ENCODE assay signal across 17 cellular contexts in the genomic region with DNA sequence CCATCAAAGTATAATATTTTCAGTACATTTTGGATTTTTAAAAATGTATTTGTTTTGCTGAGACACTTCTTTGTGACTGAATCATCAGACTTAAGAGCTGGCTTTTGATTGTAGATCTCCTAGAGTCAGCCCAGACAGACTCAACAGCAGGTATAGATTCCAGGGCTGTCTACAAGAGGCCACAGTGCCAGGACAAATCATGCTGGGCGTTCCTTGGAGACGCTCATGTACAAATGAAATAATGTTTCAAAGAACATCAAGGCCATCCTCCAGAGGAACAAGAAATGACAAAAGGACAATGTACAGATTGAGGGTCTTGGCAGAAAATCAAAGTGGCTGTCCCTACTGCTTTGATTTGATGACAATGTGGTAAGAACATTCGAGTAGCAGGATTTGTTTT.
"Had no signal": no experiment of that assay in that cellular context is flagged by ENCODE, and none has a peak within 500 bp of the region (broad histone marks: within the 10 kb centered on the region; RNA-seq: fewer than 3 reads in every experiment).

No MANE protein-coding gene starts in this region.

- H3K27me3 ChIP-seq: transverse colon had no signal

- H3K9me3 ChIP-seq: transverse colon had no signal

- H3K27me3 Mint-ChIP-seq: activated CD4-positive, alpha-beta T cell treated with anti-CD3 and anti-CD28 coated beads, Interleukin-2, amount 10 ng/mL, durations not matched to agents 24 days and 14 days; activated T-helper 17 cell treated with anti-CD3 and anti-CD28 coated beads, Interleukin-2, amount 50 U/mL, for 72 hours; naive thymus-derived CD8-positive, alpha-beta T cell had no signal

- H3K9me3 Mint-ChIP-seq: activated CD4-positive, alpha-beta T cell treated with anti-CD3 and anti-CD28 coated beads, Interleukin-2, amount 10 ng/mL, durations not matched to agents 24 days and 14 days; T-helper 2 cell treated with Interferon-gamma antibody and Interleukin-4, amounts not matched to agents 5 μg/mL and 100 μg/mL, for 36 hours had no signal

- ATAC-seq: activated T-helper 17 cell treated with anti-CD3 and anti-CD28 coated beads, Interleukin-2, amount 50 U/mL, for 72 hours; naive thymus-derived CD8-positive, alpha-beta T cell had no signal

- H3K4me3 Mint-ChIP-seq: activated CD4-positive, alpha-beta T cell treated with anti-CD3 and anti-CD28 coated beads, Interleukin-2, amount 10 ng/mL, durations not matched to agents 24 days and 14 days; activated T-helper 17 cell treated with anti-CD3 and anti-CD28 coated beads, Interleukin-2, amount 50 U/mL, for 72 hours; naive thymus-derived CD8-positive, alpha-beta T cell; T-helper 2 cell treated with Interferon-gamma antibody and Interleukin-4, amounts not matched to agents 5 μg/mL and 100 μg/mL, for 36 hours had no signal

- DNase-seq: activated CD4-positive, alpha-beta T cell treated with anti-CD3 and anti-CD28 coated beads, Interleukin-2, amount 10 ng/mL, durations not matched to agents 24 days and 14 days; activated CD4-positive, CD25-positive, alpha-beta regulatory T cell; activated naive CD4-positive, alpha-beta T cell treated with Interleukin-2 at 50 U/mL for 16 hours; activated T-cell treated with anti-CD3 and anti-CD28 coated beads for 4 hours; aorta; left ventricle myocardium inferior; mesenchymal stem cell; naive thymus-derived CD8-positive, alpha-beta T cell; small intestine; stimulated activated CD4-positive, alpha-beta T cell treated with anti-CD3 and anti-CD28 coated beads, Interleukin-4, amount 100 ng/mL, for 4 hours; stimulated activated CD8-positive, alpha-beta memory T cell treated with anti-CD3 and anti-CD28 coated beads, Interleukin-4, amount 100 ng/mL, for 48 hours; stimulated activated naive CD4-positive, alpha-beta T cell treated with Interleukin-2 at 50 U/mL for 16 hours; substantia nigra; transverse colon had no signal

- H3K36me3 ChIP-seq: left ventricle myocardium inferior, transverse colon had no signal

- H3K27ac ChIP-seq: coronary artery, left ventricle myocardium inferior, transverse colon had no signal

- FAIRE-seq: small intestine had no signal

- H3K4me1 ChIP-seq: transverse colon had no signal

- H3K36me3 Mint-ChIP-seq: naive thymus-derived CD8-positive, alpha-beta T cell had no signal

- H3K27ac Mint-ChIP-seq: activated CD4-positive, alpha-beta T cell treated with anti-CD3 and anti-CD28 coated beads, Interleukin-2, amount 10 ng/mL, durations not matched to agents 24 days and 14 days; activated T-helper 17 cell treated with anti-CD3 and anti-CD28 coated beads, Interleukin-2, amount 50 U/mL, for 72 hours; naive thymus-derived CD8-positive, alpha-beta T cell; T-helper 2 cell treated with Interferon-gamma antibody and Interleukin-4, amounts not matched to agents 5 μg/mL and 100 μg/mL, for 36 hours had no signal

- H3K4me1 Mint-ChIP-seq: activated CD4-positive, alpha-beta T cell treated with anti-CD3 and anti-CD28 coated beads, Interleukin-2, amount 10 ng/mL, durations not matched to agents 24 days and 14 days; activated T-helper 17 cell treated with anti-CD3 and anti-CD28 coated beads, Interleukin-2, amount 50 U/mL, for 72 hours; naive thymus-derived CD8-positive, alpha-beta T cell had no signal

- H3K4me3 ChIP-seq: coronary artery, left ventricle myocardium inferior, transverse colon had no signal
